8 cellular contexts compared by ENCODE assay signal in genomic region chr2:197889041-197889440, GRCh38.
DNase-seq lines count a peak whose midpoint lies in the region; ATAC-seq and TF ChIP-seq lines count a peak whose summit lies in the region.
"Had no signal": no experiment of that assay in that cellular context is flagged by ENCODE, and none has a peak within 500 bp of the region (broad histone marks: within the 10 kb centered on the region; RNA-seq: fewer than 3 reads in every experiment).

No MANE protein-coding gene starts in this region.

- H3K27me3 Mint-ChIP-seq in activated T-cell treated with anti-CD3 and anti-CD28 coated beads, Interleukin-2, amount 50 U/mL, for 72 hours (ENCODE audit: low read depth), result no peaks in the 10 kb centered on the region
- H3K27me3 Mint-ChIP-seq in Calu3 (ENCODE audit: unreplicated experiment), result no peaks in the 10 kb centered on the region
- H3K27me3 Mint-ChIP-seq: natural killer cell treated with Interleukin-12 subunit alpha and Interleukin-12 subunit beta and Interleukin-15 and Interleukin-18, amount 100 ng/mL, for 72 hours had no signal

- peak overlapping the region; percentile 60 to 81 for H3K4me3 Mint-ChIP-seq in activated T-cell treated with anti-CD3 and anti-CD28 coated beads, Interleukin-2, amount 50 U/mL, for 72 hours
- no peak overlapping the region for H3K4me3 Mint-ChIP-seq in Calu3 (ENCODE audit: low read depth, unreplicated experiment)
- H3K4me3 Mint-ChIP-seq: natural killer cell treated with Interleukin-12 subunit alpha and Interleukin-12 subunit beta and Interleukin-15 and Interleukin-18, amount 100 ng/mL, for 72 hours had no signal

- CTCF ChIA-PET in Calu3 (lab: Charles Lee), result no interaction called here

- ATAC-seq in GM21526 (IDR thresholded peaks at IDR 0.05; ENCODE audit: low FRiP score, unreplicated experiment), result peak; percentile 97
- peak; percentile 92 to 96 for ATAC-seq in activated T-cell treated with anti-CD3 and anti-CD28 coated beads, Interleukin-2, amount 50 U/mL, for 72 hours (replicated peaks in 1 of 2)

- H3K27ac Mint-ChIP-seq in activated T-cell treated with anti-CD3 and anti-CD28 coated beads, Interleukin-2, amount 50 U/mL, for 72 hours, result peak overlapping the region; percentile 92
- H3K27ac Mint-ChIP-seq in Calu3 (ENCODE audit: unreplicated experiment), result no peak overlapping the region

- DNase-seq in GM13976 (ENCODE audit: low spot score) (peak; percentile 57), HPDE6-E6E7 (ENCODE audit: extremely low spot score) (peak; percentile 23), iris pigment epithelial cell (ENCODE audit: low read depth) (peak; percentile 35), NCI-H524 treated with DMSO at 0.1 percent for 48 hours (lab: John Stamatoyannopoulos, UW) (no peak), Calu3 (no peak)
- peak; percentile 51 to 53 for DNase-seq in activated T-cell treated with anti-CD3 and anti-CD28 coated beads, Interleukin-2, amount 50 U/mL, for 72 hours

- no peaks in the 10 kb centered on the region for H3K9me3 Mint-ChIP-seq in activated T-cell treated with anti-CD3 and anti-CD28 coated beads, Interleukin-2, amount 50 U/mL, for 72 hours
- H3K9me3 Mint-ChIP-seq in Calu3 (ENCODE audit: low read depth, unreplicated experiment), result no peaks in the 10 kb centered on the region
- H3K9me3 Mint-ChIP-seq: natural killer cell treated with Interleukin-12 subunit alpha and Interleukin-12 subunit beta and Interleukin-15 and Interleukin-18, amount 100 ng/mL, for 72 hours had no signal

- in situ Hi-C loops in GM13976 (cut with MboI; ENCODE audit: low sequenced_read_pairs, unreplicated experiment), result no loop called here

- TF ChIP-seq CTCF in GM13976 (IDR thresholded peaks at IDR 0.05; ENCODE audit: borderline replicate concordance, control extremely low read depth, extremely low read depth, insufficient read depth, missing control alignments), result no peak
- TF ChIP-seq CTCF in Calu3 (IDR thresholded peaks at IDR 0.05; ENCODE audit: unreplicated experiment), result no peak

- intact Hi-C loops in Calu3 (cut with micrococcal nuclease; ENCODE audit: unreplicated experiment), result no loop called here

- H3K4me1 Mint-ChIP-seq in activated T-cell treated with anti-CD3 and anti-CD28 coated beads, Interleukin-2, amount 50 U/mL, for 72 hours (ENCODE audit: low read depth), result peaks cover 60% of the 10 kb centered on the region
- H3K4me1 Mint-ChIP-seq in Calu3 (ENCODE audit: low read depth, unreplicated experiment), result no peaks in the 10 kb centered on the region

- BruUV-seq in Calu3 (replicated peaks; lab: Mats Ljungman, UMichigan), result no TSS peak

- no peaks in the 10 kb centered on the region for H3K36me3 Mint-ChIP-seq in activated T-cell treated with anti-CD3 and anti-CD28 coated beads, Interleukin-2, amount 50 U/mL, for 72 hours (ENCODE audit: insufficient read depth in 2 of 2)
- H3K36me3 Mint-ChIP-seq in Calu3 (ENCODE audit: insufficient read depth, unreplicated experiment), result no peaks in the 10 kb centered on the region
- H3K36me3 Mint-ChIP-seq: natural killer cell treated with Interleukin-12 subunit alpha and Interleukin-12 subunit beta and Interleukin-15 and Interleukin-18, amount 100 ng/mL, for 72 hours had no signal

Comparison
In these comparisons a context has a peak if more than half of its experiments do, and no peak if none do; other contexts are left out.
1. DNase-seq: peak in GM13976 (single experiment), HPDE6-E6E7 (single experiment), activated T-cell treated with anti-CD3 and anti-CD28 coated beads, Interleukin-2, amount 50 U/mL, for 72 hours (2 of 2) and iris pigment epithelial cell (single experiment); none in NCI-H524 treated with DMSO at 0.1 percent for 48 hours (single experiment) and Calu3 (single experiment).